In the genomic region with DNA sequence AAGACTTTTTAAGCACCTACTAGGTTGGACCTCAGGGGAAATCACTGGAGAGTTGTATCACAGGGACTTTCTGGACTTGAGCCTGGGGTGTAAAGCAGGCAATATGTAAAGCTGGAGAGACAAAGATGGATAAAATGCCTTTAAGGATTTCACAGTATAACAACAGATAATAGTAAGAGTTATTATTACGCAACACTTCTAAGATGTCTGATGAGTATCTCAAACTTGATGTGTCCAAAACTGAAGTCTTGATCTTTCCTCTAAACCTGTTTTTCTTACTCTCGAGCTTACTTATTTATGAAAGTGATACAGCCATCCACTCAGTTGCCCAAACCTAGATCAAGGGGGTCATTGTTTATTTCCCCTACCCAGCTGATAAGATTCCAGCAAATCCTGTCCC, we compare ENCODE assay signal across 1 cellular context.
TF ChIP-seq lines count a peak whose summit lies in the region.

No MANE protein-coding gene starts in this region.

TF ChIP-seq in K562, 482 proteins besides CTCF, POLR2A, EP300 and RAD21:
- TF ChIP-seq CEBPG (CRISPR knock-in tag; IDR thresholded peaks at IDR 0.05) = peak; percentile 50
- peak; percentile 96 to 100 for TF ChIP-seq CEBPG (tag; conservative IDR thresholded peaks at IDR 0.05 in 1 of 2, IDR thresholded peaks at IDR 0.05 in 1 of 2)
- peak; percentile 99 for TF ChIP-seq CEBPB (tag; IDR thresholded peaks at IDR 0.05)
- no peak for TF ChIP-seq PHF20 (IDR thresholded peaks at IDR 0.05; ENCODE audit: partially characterized antibody)
- peak; percentile 41 for TF ChIP-seq DACH1 (IDR thresholded peaks at IDR 0.05; ENCODE audit: partially characterized antibody)
- 0 out of 2 replicates have a peak, but pooled peaks have one; percentile 20 for TF ChIP-seq GATAD2B (IDR thresholded peaks at IDR 0.05; ENCODE audit: borderline replicate concordance)
- TF ChIP-seq, protein P1, sequence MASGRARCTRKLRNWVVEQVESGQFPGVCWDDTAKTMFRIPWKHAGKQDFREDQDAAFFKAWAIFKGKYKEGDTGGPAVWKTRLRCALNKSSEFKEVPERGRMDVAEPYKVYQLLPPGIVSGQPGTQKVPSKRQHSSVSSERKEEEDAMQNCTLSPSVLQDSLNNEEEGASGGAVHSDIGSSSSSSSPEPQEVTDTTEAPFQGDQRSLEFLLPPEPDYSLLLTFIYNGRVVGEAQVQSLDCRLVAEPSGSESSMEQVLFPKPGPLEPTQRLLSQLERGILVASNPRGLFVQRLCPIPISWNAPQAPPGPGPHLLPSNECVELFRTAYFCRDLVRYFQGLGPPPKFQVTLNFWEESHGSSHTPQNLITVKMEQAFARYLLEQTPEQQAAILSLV (tag; IDR thresholded peaks at IDR 0.05) = peak; percentile 94
- TF ChIP-seq, protein P2, sequence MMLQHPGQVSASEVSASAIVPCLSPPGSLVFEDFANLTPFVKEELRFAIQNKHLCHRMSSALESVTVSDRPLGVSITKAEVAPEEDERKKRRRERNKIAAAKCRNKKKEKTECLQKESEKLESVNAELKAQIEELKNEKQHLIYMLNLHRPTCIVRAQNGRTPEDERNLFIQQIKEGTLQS (IDR thresholded peaks at IDR 0.05) = peak; percentile 37
- TF ChIP-seq, protein P2 (CRISPR knock-in tag; conservative IDR thresholded peaks at IDR 0.05) = no peak
- TF ChIP-seq CBX8 (IDR thresholded peaks at IDR 0.05; ENCODE audit: borderline replicate concordance, extremely low read depth, low read depth, low read length, poor library complexity, severe bottlenecking) = no peak
